Comparison of ENCODE assay signal across 11 cellular contexts in the genomic region with DNA sequence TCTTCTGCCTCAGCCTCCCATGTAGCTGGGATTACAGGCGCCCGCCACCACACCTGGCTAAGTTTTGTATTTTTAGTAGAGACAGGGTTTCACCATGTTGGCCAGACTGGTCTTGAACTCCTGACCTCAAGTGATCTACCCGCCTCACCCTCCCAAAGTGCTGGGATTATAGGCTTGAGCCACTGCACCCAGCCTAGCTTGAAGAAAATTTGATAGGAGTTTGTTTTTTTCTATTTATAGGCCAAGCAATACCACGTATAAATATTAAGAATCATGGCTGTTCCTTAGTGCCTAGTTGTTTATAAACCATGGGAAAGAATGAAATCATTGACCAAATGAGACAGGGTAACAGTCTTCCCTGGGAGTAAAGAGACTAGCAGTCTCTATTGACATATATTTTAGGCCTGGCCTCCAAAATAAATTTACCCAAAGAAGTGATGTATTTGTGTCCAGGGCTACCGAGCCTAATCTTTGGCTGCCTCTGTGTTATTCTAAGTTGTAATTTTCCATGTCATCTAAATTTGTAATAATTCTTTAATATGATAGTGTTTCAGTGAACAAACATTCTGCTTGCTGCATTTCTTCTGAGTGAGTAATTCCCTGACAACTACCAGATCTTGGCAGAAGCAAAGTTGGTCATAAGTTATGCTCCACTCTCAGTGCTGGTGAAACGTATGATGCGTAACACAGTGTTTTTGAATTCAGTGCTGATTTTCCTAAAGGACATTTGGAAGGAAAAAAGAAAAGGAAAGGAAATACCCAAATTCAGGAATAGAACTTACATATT. TPM values are rescaled to one million over a fixed set of nuclear protein-coding genes. Genes with fewer than 3 reads are reported as not detected.
DNase-seq lines count a peak whose midpoint lies in the region; ATAC-seq and TF ChIP-seq lines count a peak whose summit lies in the region.
"Had no signal": no experiment of that assay in that cellular context is flagged by ENCODE, and none has a peak within 500 bp of the region (broad histone marks: within the 10 kb centered on the region; RNA-seq: fewer than 3 reads in every experiment).

No MANE protein-coding gene starts in this region.

- no peak for TF ChIP-seq CTCF in MM.1S (IDR thresholded peaks at IDR 0.05; ENCODE audit: low read length)

- no peak for ATAC-seq in HG02678 (IDR thresholded peaks at IDR 0.05; ENCODE audit: unreplicated experiment)
- ATAC-seq in HG03354 (IDR thresholded peaks at IDR 0.05; ENCODE audit: poor library complexity, severe bottlenecking, unreplicated experiment), result no peak

- H3K9me2 ChIP-seq in MM.1S (replicated peaks; ENCODE audit: insufficient read depth, low read length), result no peaks in the 10 kb centered on the region

- no peak overlapping the region for H3K9ac ChIP-seq in rectal smooth muscle tissue (ENCODE audit: low read length)
- no peak overlapping the region for H3K9ac ChIP-seq in MM.1S (ENCODE audit: low read length)
- H3K9ac ChIP-seq: neural progenitor cell had no signal

- peaks cover 22% of the 10 kb centered on the region for H3K79me2 ChIP-seq in MM.1S (ENCODE audit: low read length)

- H3K36me3 ChIP-seq in rectal smooth muscle tissue (ENCODE audit: control insufficient read depth, insufficient read depth, low read length), result no peaks in the 10 kb centered on the region
- H3K36me3 ChIP-seq in MM.1S (replicated peaks; ENCODE audit: insufficient read depth, low read length), result no peaks in the 10 kb centered on the region

- no peaks in the 10 kb centered on the region for H3K27me3 ChIP-seq in rectal smooth muscle tissue (ENCODE audit: control insufficient read depth, insufficient read depth, low read length)
- no peaks in the 10 kb centered on the region for H3K27me3 ChIP-seq in MM.1S (replicated peaks; ENCODE audit: insufficient read depth, low read length)
- H3K27me3 ChIP-seq: neural progenitor cell had no signal

- H3K4me3 ChIP-seq in rectal smooth muscle tissue (ENCODE audit: low read length) (no peak overlapping the region), MM.1S (ENCODE audit: low read length) (no peak overlapping the region)
- H3K4me3 ChIP-seq: neural progenitor cell had no signal

- H2AFZ ChIP-seq in MM.1S (ENCODE audit: low read length), result no peak overlapping the region
- H2AFZ ChIP-seq: neural progenitor cell had no signal

- H3K9me3 ChIP-seq in MM.1S (replicated peaks; ENCODE audit: insufficient read depth, low read length), result no peaks in the 10 kb centered on the region

- DNase-seq in Daoy (ENCODE audit: low read depth) (peak; percentile 61), amniotic epithelial cell (ENCODE audit: low read depth) (peak; percentile 99), glomerular endothelial cell (ENCODE audit: extremely low read depth, low read depth, low spot score) (peak; percentile 87), MM.1S (no peak), NCI-H1930 (lab: John Stamatoyannopoulos, UW) (no peak)
- DNase-seq: activated naive CD8-positive, alpha-beta T cell treated with anti-CD3 and anti-CD28 coated beads, Interleukin-2, amount 10 ng/mL, durations not matched to agents 7 days and 5 days; H7 had no signal

- H3K27ac ChIP-seq in rectal smooth muscle tissue (ENCODE audit: low read depth, low read length) (peak overlapping the region; percentile 94), MM.1S (ENCODE audit: low read length) (no peak overlapping the region)
- H3K27ac ChIP-seq: neural progenitor cell had no signal

- H3F3A ChIP-seq in MM.1S (ENCODE audit: insufficient read depth, low read length), result no peaks in the 10 kb centered on the region

- no peak overlapping the region for H3K4me2 ChIP-seq in MM.1S (ENCODE audit: low read depth, low read length)
- H3K4me2 ChIP-seq: neural progenitor cell had no signal

- H4K20me1 ChIP-seq in MM.1S (ENCODE audit: insufficient read depth, low read length), result no peaks in the 10 kb centered on the region

- H3K4me1 ChIP-seq in rectal smooth muscle tissue (ENCODE audit: control insufficient read depth, insufficient read depth, low read length) (peaks cover 43% of the 10 kb centered on the region), MM.1S (ENCODE audit: low read length) (no peaks in the 10 kb centered on the region)

RNA-seq across cellular contexts. Expression of a gene that starts 10.3 kb away (rescaled TPM):
- total RNA-seq in Daoy (2014; rRNA removed; shearing (Covaris generic)), result 9.2 and 9.7 TPM in 2 replicates
- 18.8 and 27.6 TPM in 2 replicates for total RNA-seq in glomerular endothelial cell

RNA-seq across cellular contexts. Expression of a gene that starts 42.2 kb away (rescaled TPM):
- 2.3 and 11.0 TPM in 2 replicates for total RNA-seq in Daoy (2014; rRNA removed; shearing (Covaris generic))
- 6.7 and 33.4 TPM in 2 replicates for total RNA-seq in glomerular endothelial cell

Comparison
In these comparisons a context has a peak if more than half of its experiments do, and no peak if none do; other contexts are left out.
1. DNase-seq: peak in Daoy (single experiment), amniotic epithelial cell (single experiment) and glomerular endothelial cell (single experiment); none in MM.1S (single experiment) and NCI-H1930 (0 of 2).